ENCODE assay signal across 9 cellular contexts in genomic region chr2:65382323-65382722, GRCh38. TPM values are rescaled to one million over a fixed set of nuclear protein-coding genes. Genes with fewer than 3 reads are reported as not detected.
DNase-seq lines count a peak whose midpoint lies in the region; ATAC-seq, FAIRE-seq and TF ChIP-seq lines count a peak whose summit lies in the region.
"Had no signal": no experiment of that assay in that cellular context is flagged by ENCODE, and none has a peak within 500 bp of the region (broad histone marks: within the 10 kb centered on the region; RNA-seq: fewer than 3 reads in every experiment).

No MANE protein-coding gene starts in this region.

- TF ChIP-seq POLR2A in heart left ventricle (IDR thresholded peaks at IDR 0.05) (no peak), upper lobe of left lung (IDR thresholded peaks at IDR 0.05) (no peak)

- no peaks in the 10 kb centered on the region for H3K27me3 Mint-ChIP-seq in astrocyte (ENCODE audit: low read depth, unreplicated experiment)

- H3K36me3 ChIP-seq in heart left ventricle (peaks cover 0 to 6% (median 0%) of the 10 kb centered on the region in 9 donors), astrocyte (ENCODE audit: insufficient read depth, low read length) (no peaks in the 10 kb centered on the region), upper lobe of left lung (no peaks in the 10 kb centered on the region)

- intact Hi-C loops in heart left ventricle (cut with DNase I) (loop anchor here in 7 of 10 donors (2.0 to 5.0 kb wide), 5 partner anchors 40 to 70 kb away; partner anchors contain the start of gene SPRED2 (in 4 of the 7)), Right ventricle myocardium superior (cut with DNase I) (loop anchor here (5.0 kb wide), 1 partner anchor 35 kb away; no protein-coding TSS in a partner anchor)

- peaks cover 68% of the 10 kb centered on the region for H4K20me1 ChIP-seq in astrocyte (ENCODE audit: insufficient read depth, low read length)

- H3K79me2 ChIP-seq in astrocyte (ENCODE audit: insufficient read depth, low read length) = peaks cover 62% of the 10 kb centered on the region

- H3K9me3 Mint-ChIP-seq in astrocyte (ENCODE audit: unreplicated experiment) = no peaks in the 10 kb centered on the region

- peak overlapping the region; percentile 76 for H3K4me2 ChIP-seq in astrocyte (ENCODE audit: low read length)

- H3K4me1 Mint-ChIP-seq in astrocyte (ENCODE audit: low read depth, unreplicated experiment) = peaks cover 74% of the 10 kb centered on the region

- peak in 2 of 4 donors; percentile 25 to 32 for ATAC-seq in heart left ventricle
- no peak for ATAC-seq in Right ventricle myocardium superior (ENCODE audit: poor library complexity)
- ATAC-seq in upper lobe of left lung (ENCODE audit: low FRiP score in 2 of 2) = no peak
- ATAC-seq in HG02973 (IDR thresholded peaks at IDR 0.05; ENCODE audit: unreplicated experiment) = no peak

- H3K9me3 ChIP-seq in heart left ventricle (no peaks in the 10 kb centered on the region), astrocyte (ENCODE audit: insufficient read depth, low read depth, low read length) (no peaks in the 10 kb centered on the region), upper lobe of left lung (no peaks in the 10 kb centered on the region)
- H3K9me3 ChIP-seq: BE2C had no signal

- peak overlapping the region; percentile 39 for H3K9ac ChIP-seq in astrocyte (ENCODE audit: low read length)

- H2AFZ ChIP-seq in astrocyte (ENCODE audit: low read depth, low read length) = no peak overlapping the region

- H3K27ac ChIP-seq in heart left ventricle (peak overlapping the region in 10 of 12 donors; percentile 65 to 81 (median 71)), astrocyte (ENCODE audit: low read depth, low read length) (peak overlapping the region; percentile 79), upper lobe of left lung (peak overlapping the region; percentile 77 to 84 (median 81))

- no peak overlapping the region for H3K4me3 Mint-ChIP-seq in astrocyte (ENCODE audit: unreplicated experiment)

- 24 to 47% (median 42%) methylated on average over 1 of the region's 1 CpG for WGBS in heart left ventricle, 4 donors
- 52 to 53% methylated on average over 1 of the region's 1 CpG for WGBS in upper lobe of left lung, 2 donors

- DNase-seq in heart left ventricle = no peak
- DNase-seq in Right ventricle myocardium superior = no peak
- DNase-seq in astrocyte (ENCODE audit: low read depth) = peak; percentile 44
- DNase-seq in myocyte (ENCODE audit: low read depth) = peak; percentile 69
- DNase-seq in upper lobe of left lung = no peak
- DNase-seq in NCI-H1694 treated with DMSO at 0.1 percent for 48 hours (lab: John Stamatoyannopoulos, UW) = no peak
- no peak for DNase-seq in cerebellar nuclear complex (lab: John Stamatoyannopoulos, UW)

- TF ChIP-seq EP300 in upper lobe of left lung (IDR thresholded peaks at IDR 0.05) = no peak

- no peaks in the 10 kb centered on the region for H3K27me3 ChIP-seq in heart left ventricle
- no peaks in the 10 kb centered on the region for H3K27me3 ChIP-seq in astrocyte (ENCODE audit: insufficient read depth, low read length)
- H3K27me3 ChIP-seq in upper lobe of left lung = no peaks in the 10 kb centered on the region
- H3K27me3 ChIP-seq: BE2C had no signal

- peak in 1 of 12 donors; percentile 10 for TF ChIP-seq CTCF in heart left ventricle (IDR thresholded peaks at IDR 0.05)
- no peak for TF ChIP-seq CTCF in astrocyte (IDR thresholded peaks at IDR 0.05; ENCODE audit: insufficient read depth, low read depth, low read length)
- TF ChIP-seq CTCF in upper lobe of left lung (IDR thresholded peaks at IDR 0.05) = no peak

- H3K4me1 ChIP-seq in heart left ventricle = peaks cover 6 to 84% (median 63%) of the 10 kb centered on the region in 12 donors
- H3K4me1 ChIP-seq in astrocyte (ENCODE audit: insufficient read depth, low read length) = peaks cover 54% of the 10 kb centered on the region
- peaks cover 60 to 74% (median 65%) of the 10 kb centered on the region in 4 donors for H3K4me1 ChIP-seq in upper lobe of left lung
- H3K4me1 ChIP-seq: BE2C had no signal

- H3K27ac Mint-ChIP-seq in astrocyte (ENCODE audit: unreplicated experiment) = peak overlapping the region; percentile 79

- peaks cover 6% of the 10 kb centered on the region for H3K36me3 Mint-ChIP-seq in astrocyte (ENCODE audit: low read depth, unreplicated experiment)

- no peak for FAIRE-seq in astrocyte (lab: Jason Lieb, UNC)

- peak overlapping the region in 5 of 12 donors; percentile 8 to 33 (median 22) for H3K4me3 ChIP-seq in heart left ventricle
- peak overlapping the region; percentile 9 for H3K4me3 ChIP-seq in astrocyte (ENCODE audit: insufficient read depth, low read depth, low read length)
- peak overlapping the region in 1 of 4 donors; percentile 13 for H3K4me3 ChIP-seq in upper lobe of left lung

RNA-seq across cellular contexts. Expression of gene SPRED2, which starts 50.1 kb away (rescaled TPM):
- total RNA-seq in heart left ventricle (10 to 100 TPM; 10.2 to 24.4 (median 17.5) TPM), Right ventricle myocardium superior (14.9 TPM), astrocyte (47.3 and 55.2 TPM in 2 replicates), myocyte (5.3 and 11.7 TPM in 2 replicates), upper lobe of left lung (10 to 100 TPM; 15.7 to 53.0 (median 38.1) TPM)
- 10 to 100 TPM in 1 of 2 donors, 1 to 10 TPM in 1; 7.0 to 14.8 TPM for polyA plus RNA-seq in heart left ventricle
- polyA plus RNA-seq in myocyte (2012) = 15.3 TPM

Comparison
In these comparisons a context has a peak if more than half of its experiments do, and no peak if none do; other contexts are left out.
1. DNase-seq: peak in astrocyte (single experiment) and myocyte (single experiment); none in heart left ventricle (0 of 5), Right ventricle myocardium superior (single experiment), upper lobe of left lung (0 of 2), NCI-H1694 treated with DMSO at 0.1 percent for 48 hours (single experiment) and cerebellar nuclear complex (0 of 2).
2. Peak in every context shown above with its lines, with median percentiles within 50 percentile points of each other: H3K27ac ChIP-seq.